25 cellular contexts compared by ENCODE assay signal in genomic region chr7:82926477-82926876, GRCh38.
A peak's percentile ranks its signal among the peaks of the same experiment; 100 is the strongest.
DNase-seq lines count a peak whose midpoint lies in the region; ATAC-seq and TF ChIP-seq lines count a peak whose summit lies in the region.
"Had no signal": no experiment of that assay in that cellular context is flagged by ENCODE, and none has a peak within 500 bp of the region (broad histone marks: within the 10 kb centered on the region; RNA-seq: fewer than 3 reads in every experiment).

No MANE protein-coding gene starts in this region.

- CTCF ChIA-PET in activated CD8-positive, alpha-beta memory T cell treated with anti-CD3 and anti-CD28 coated beads, Interleukin-2, amount 10 ng/mL, durations not matched to agents 7 days and 5 days (lab: Charles Lee): no interaction called here

- H3K36me3 ChIP-seq in brain microvascular endothelial cell (replicated peaks): no peaks in the 10 kb centered on the region
- H3K36me3 ChIP-seq: heart left ventricle, left ventricle myocardium inferior, suprapubic skin had no signal

- H3K4me3 ChIP-seq in epithelial cell of proximal tubule (ENCODE audit: low read depth, low read length): no peak overlapping the region
- no peak overlapping the region for H3K4me3 ChIP-seq in retinal pigment epithelial cell (ENCODE audit: low read length)
- no peak overlapping the region for H3K4me3 ChIP-seq in brain microvascular endothelial cell (ENCODE audit: low read depth, low read length)
- H3K4me3 ChIP-seq: heart left ventricle, left ventricle myocardium inferior, suprapubic skin had no signal

- in situ Hi-C loops in G401 (cut with HindIII; ENCODE audit: low sequenced_read_pairs): no loop called here
- in situ Hi-C loops in brain microvascular endothelial cell (cut with HindIII; ENCODE audit: low pct_ligation_motif_present, low sequenced_read_pairs): no loop called here

- H3K27me3 ChIP-seq in brain microvascular endothelial cell (replicated peaks): no peaks in the 10 kb centered on the region
- H3K27me3 ChIP-seq: heart left ventricle, suprapubic skin had no signal

- no peaks in the 10 kb centered on the region for H3K36me3 Mint-ChIP-seq in activated CD8-positive, alpha-beta memory T cell treated with anti-CD3 and anti-CD28 coated beads, Interleukin-2, amount 10 ng/mL, durations not matched to agents 7 days and 5 days
- H3K36me3 Mint-ChIP-seq: activated naive CD8-positive, alpha-beta T cell treated with anti-CD3 and anti-CD28 coated beads, Interleukin-2, amount 10 ng/mL, durations not matched to agents 7 days and 5 days; CD14-positive monocyte; naive thymus-derived CD4-positive, alpha-beta T cell; stimulated activated memory B cell treated with anti-CD40 and anti-IgM and Interleukin-4, amounts not matched to agents 10 μg/mL and 1 μg/mL and 100 μg/mL, for 72 hours had no signal

- no peak for TF ChIP-seq CTCF in epithelial cell of proximal tubule (conservative IDR thresholded peaks at IDR 0.05; ENCODE audit: low read depth, low read length)
- TF ChIP-seq CTCF in retinal pigment epithelial cell (conservative IDR thresholded peaks at IDR 0.05; ENCODE audit: low read depth, low read length): no peak
- TF ChIP-seq CTCF in brain microvascular endothelial cell (IDR thresholded peaks at IDR 0.05; ENCODE audit: low read depth, low read length, missing control alignments): no peak

- H3K4me1 Mint-ChIP-seq in activated CD8-positive, alpha-beta memory T cell treated with anti-CD3 and anti-CD28 coated beads, Interleukin-2, amount 10 ng/mL, durations not matched to agents 7 days and 5 days: no peaks in the 10 kb centered on the region
- H3K4me1 Mint-ChIP-seq in stimulated activated naive CD8-positive, alpha-beta T cell treated with anti-CD3 and anti-CD28 coated beads, Interleukin-15, amount 100 ng/mL, for 72 hours: no peaks in the 10 kb centered on the region
- H3K4me1 Mint-ChIP-seq: activated naive CD8-positive, alpha-beta T cell treated with anti-CD3 and anti-CD28 coated beads, Interleukin-2, amount 10 ng/mL, durations not matched to agents 7 days and 5 days; CD14-positive monocyte; central memory CD8-positive, alpha-beta T cell; naive thymus-derived CD4-positive, alpha-beta T cell; stimulated activated memory B cell treated with anti-CD40 and anti-IgM and Interleukin-4, amounts not matched to agents 10 μg/mL and 1 μg/mL and 100 μg/mL, for 72 hours had no signal

- H3K4me3 Mint-ChIP-seq in activated CD8-positive, alpha-beta memory T cell treated with anti-CD3 and anti-CD28 coated beads, Interleukin-2, amount 10 ng/mL, durations not matched to agents 7 days and 5 days: no peak overlapping the region
- H3K4me3 Mint-ChIP-seq in stimulated activated naive CD8-positive, alpha-beta T cell treated with anti-CD3 and anti-CD28 coated beads, Interleukin-15, amount 100 ng/mL, for 72 hours: no peak overlapping the region
- H3K4me3 Mint-ChIP-seq: activated naive CD8-positive, alpha-beta T cell treated with anti-CD3 and anti-CD28 coated beads, Interleukin-2, amount 10 ng/mL, durations not matched to agents 7 days and 5 days; CD14-positive monocyte; central memory CD8-positive, alpha-beta T cell; naive thymus-derived CD4-positive, alpha-beta T cell; stimulated activated memory B cell treated with anti-CD40 and anti-IgM and Interleukin-4, amounts not matched to agents 10 μg/mL and 1 μg/mL and 100 μg/mL, for 72 hours had no signal

- DNase-seq in G401 (ENCODE audit: low spot score) (peak; percentile 79), M059J (ENCODE audit: low read depth) (peak; percentile 30), epithelial cell of proximal tubule (ENCODE audit: low read depth) (peak; percentile 39), retinal pigment epithelial cell (ENCODE audit: low read depth) (peak; percentile 29), brain microvascular endothelial cell (no peak)
- no peak for DNase-seq in activated CD8-positive, alpha-beta memory T cell treated with anti-CD3 and anti-CD28 coated beads, Interleukin-2, amount 10 ng/mL, durations not matched to agents 7 days and 5 days
- DNase-seq in stimulated activated naive CD8-positive, alpha-beta T cell treated with anti-CD3 and anti-CD28 coated beads, Interleukin-15, amount 100 ng/mL, for 72 hours: no peak
- DNase-seq: activated CD4-positive, alpha-beta T cell treated with anti-CD3 and anti-CD28 coated beads, Interleukin-2, amount 50 U/mL, for 4 hours; activated CD4-positive, CD25-positive, alpha-beta regulatory T cell; activated CD8-positive, alpha-beta memory T cell treated with anti-CD3 and anti-CD28 coated beads, Interleukin-2, amount 50 U/mL, for 48 hours; activated naive CD8-positive, alpha-beta T cell treated with anti-CD3 and anti-CD28 coated beads, Interleukin-2, amount 10 ng/mL, durations not matched to agents 7 days and 5 days; heart left ventricle; left ventricle myocardium inferior; naive thymus-derived CD4-positive, alpha-beta T cell; NCI-H2081; NCI-H510A; right cardiac atrium; stimulated activated CD4-positive, alpha-beta T cell treated with anti-CD3 and anti-CD28 coated beads, Interleukin-4, amount 100 ng/mL, for 1 hour had no signal

- peaks cover 2% of the 10 kb centered on the region for H3K9me3 Mint-ChIP-seq in activated CD8-positive, alpha-beta memory T cell treated with anti-CD3 and anti-CD28 coated beads, Interleukin-2, amount 10 ng/mL, durations not matched to agents 7 days and 5 days (ENCODE audit: low read depth)
- H3K9me3 Mint-ChIP-seq in stimulated activated naive CD8-positive, alpha-beta T cell treated with anti-CD3 and anti-CD28 coated beads, Interleukin-15, amount 100 ng/mL, for 72 hours: peaks cover 0 to 7% of the 10 kb centered on the region in 2 donors
- H3K9me3 Mint-ChIP-seq: activated naive CD8-positive, alpha-beta T cell treated with anti-CD3 and anti-CD28 coated beads, Interleukin-2, amount 10 ng/mL, durations not matched to agents 7 days and 5 days had no signal

- no peaks in the 10 kb centered on the region for H3K27me3 Mint-ChIP-seq in activated CD8-positive, alpha-beta memory T cell treated with anti-CD3 and anti-CD28 coated beads, Interleukin-2, amount 10 ng/mL, durations not matched to agents 7 days and 5 days
- no peaks in the 10 kb centered on the region for H3K27me3 Mint-ChIP-seq in stimulated activated naive CD8-positive, alpha-beta T cell treated with anti-CD3 and anti-CD28 coated beads, Interleukin-15, amount 100 ng/mL, for 72 hours
- H3K27me3 Mint-ChIP-seq: activated naive CD8-positive, alpha-beta T cell treated with anti-CD3 and anti-CD28 coated beads, Interleukin-2, amount 10 ng/mL, durations not matched to agents 7 days and 5 days; central memory CD8-positive, alpha-beta T cell; naive thymus-derived CD4-positive, alpha-beta T cell; stimulated activated memory B cell treated with anti-CD40 and anti-IgM and Interleukin-4, amounts not matched to agents 10 μg/mL and 1 μg/mL and 100 μg/mL, for 72 hours had no signal

- ATAC-seq in activated CD8-positive, alpha-beta memory T cell treated with anti-CD3 and anti-CD28 coated beads, Interleukin-2, amount 10 ng/mL, durations not matched to agents 7 days and 5 days: no peak
- no peak for ATAC-seq in stimulated activated naive CD8-positive, alpha-beta T cell treated with anti-CD3 and anti-CD28 coated beads, Interleukin-15, amount 100 ng/mL, for 72 hours
- ATAC-seq: HCT116; heart left ventricle; naive thymus-derived CD4-positive, alpha-beta T cell; Panc1; right cardiac atrium; stimulated activated memory B cell treated with anti-CD40 and anti-IgM and Interleukin-4, amounts not matched to agents 10 μg/mL and 1 μg/mL and 100 μg/mL, for 72 hours had no signal

- no peak overlapping the region for H3K27ac ChIP-seq in brain microvascular endothelial cell
- H3K27ac ChIP-seq: heart left ventricle, left ventricle myocardium inferior, suprapubic skin had no signal

- no peak overlapping the region for H3K27ac Mint-ChIP-seq in activated CD8-positive, alpha-beta memory T cell treated with anti-CD3 and anti-CD28 coated beads, Interleukin-2, amount 10 ng/mL, durations not matched to agents 7 days and 5 days
- no peak overlapping the region for H3K27ac Mint-ChIP-seq in stimulated activated naive CD8-positive, alpha-beta T cell treated with anti-CD3 and anti-CD28 coated beads, Interleukin-15, amount 100 ng/mL, for 72 hours
- H3K27ac Mint-ChIP-seq: activated naive CD8-positive, alpha-beta T cell treated with anti-CD3 and anti-CD28 coated beads, Interleukin-2, amount 10 ng/mL, durations not matched to agents 7 days and 5 days; activated T-helper 2 cell treated with anti-CD3 and anti-CD28 coated beads, Interferon-gamma antibody, Interleukin-2, Interleukin-4, amounts not matched to agents 10 μg/mL and 5 μg/mL and 100 μg/mL, durations not matched to agents 14 hours and 24 hours and 36 hours; CD14-positive monocyte; naive thymus-derived CD4-positive, alpha-beta T cell; stimulated activated memory B cell treated with anti-CD40 and anti-IgM and Interleukin-4, amounts not matched to agents 10 μg/mL and 1 μg/mL and 100 μg/mL, for 72 hours had no signal

Comparison
In these comparisons a context has a peak if more than half of its experiments do, and no peak if none do; other contexts are left out.
1. DNase-seq: peak in G401 (single experiment), M059J (single experiment), epithelial cell of proximal tubule (single experiment) and retinal pigment epithelial cell (single experiment); none in activated CD8-positive, alpha-beta memory T cell treated with anti-CD3 and anti-CD28 coated beads, Interleukin-2, amount 10 ng/mL, durations not matched to agents 7 days and 5 days (single experiment), brain microvascular endothelial cell (single experiment) and stimulated activated naive CD8-positive, alpha-beta T cell treated with anti-CD3 and anti-CD28 coated beads, Interleukin-15, amount 100 ng/mL, for 72 hours (0 of 2).